In genomic region chr5:87413116-87413645, GRCh38 we compare ENCODE assay signal across 8 cellular contexts. TPM values are rescaled to one million over a fixed set of nuclear protein-coding genes. Genes with fewer than 3 reads are reported as not detected.
DNase-seq lines count a peak whose midpoint lies in the region; ATAC-seq, FAIRE-seq and TF ChIP-seq lines count a peak whose summit lies in the region.

No MANE protein-coding gene starts in this region.

- H3K27ac ChIP-seq in CD8-positive, alpha-beta T cell (ENCODE audit: low read depth, low read length) = peak overlapping the region; percentile 99
- H3K27ac ChIP-seq in GM12878 (ENCODE audit: control insufficient read depth, insufficient read depth) (no peak overlapping the region), mesodermal cell (ENCODE audit: low read depth, low read length, severe bottlenecking) (peak overlapping the region; percentile 94)

- H3K9me3 Mint-ChIP-seq in CD8-positive, alpha-beta T cell = no peaks in the 10 kb centered on the region

- H4K20me1 ChIP-seq in GM12878 (ENCODE audit: control insufficient read depth, insufficient read depth) = no peaks in the 10 kb centered on the region

- no peak for TF ChIP-seq RAD21 in GM12878 (IDR thresholded peaks at IDR 0.05; ENCODE audit: insufficient read depth, low read depth, low read length)

- no peaks in the 10 kb centered on the region for H3K9me3 ChIP-seq in CD8-positive, alpha-beta T cell (ENCODE audit: low read length)
- H3K9me3 ChIP-seq in GM12878 (replicated peaks; ENCODE audit: control insufficient read depth, insufficient read depth, low read length) (no peaks in the 10 kb centered on the region), mesodermal cell (ENCODE audit: control insufficient read depth, low read length) (no peaks in the 10 kb centered on the region)

- SMC1A ChIA-PET in GM12878 (lab: Charles Lee; ENCODE audit: uncharacterized antibody, unreplicated experiment) = interaction anchor here (0.7 to 2.3 kb wide), 8 partner anchors 8 to 445 kb away, joined by 3 to 7 read pairs (median 3); no protein-coding TSS in a partner anchor

- peak overlapping the region; percentile 14; the same call in 1 of the 2 replicates for H3K9ac ChIP-seq in GM12878 (ENCODE audit: control insufficient read depth, insufficient read depth, low read length)

- TF ChIP-seq EP300 in GM12878 (IDR thresholded peaks at IDR 0.05; ENCODE audit: borderline replicate concordance in 1 of 2, control insufficient read depth in 1 of 2, low read depth in 2 of 2, low read length in 2 of 2) = no peak

- RAD21 ChIA-PET in GM12878 (lab: Charles Lee; ENCODE audit: unreplicated experiment) = interaction anchor here (0.6 to 3.7 kb wide), 5 partner anchors 10 to 171 kb away, joined by 3 to 17 read pairs (median 3); no protein-coding TSS in a partner anchor

- H3K27me3 Mint-ChIP-seq in CD8-positive, alpha-beta T cell (ENCODE audit: low read depth) = no peaks in the 10 kb centered on the region

- ATAC-seq in CD8-positive, alpha-beta T cell = no peak
- peak; percentile 0 for ATAC-seq in HG03558 (IDR thresholded peaks at IDR 0.05; ENCODE audit: extremely low read depth, unreplicated experiment)
- ATAC-seq in GM12878 = no peak; the same call in 2 of the 3 replicates

- peak overlapping the region; percentile 88 for H3K4me3 ChIP-seq in CD8-positive, alpha-beta T cell (ENCODE audit: low read depth, low read length)
- H3K4me3 ChIP-seq in GM12878 (peak overlapping the region; percentile 54; the same call in 1 of the 2 replicates), mesodermal cell (ENCODE audit: extremely low read depth, insufficient read depth, low read length, poor library complexity, severe bottlenecking) (peak overlapping the region; percentile 95)

- peak overlapping the region; percentile 93 for H3K27ac Mint-ChIP-seq in CD8-positive, alpha-beta T cell

- H3K79me2 ChIP-seq in GM12878 (ENCODE audit: control insufficient read depth, insufficient read depth, low read length) = peaks cover 30% of the 10 kb centered on the region

- H3K27me3 ChIP-seq in CD8-positive, alpha-beta T cell (ENCODE audit: insufficient read depth, low read length) = no peaks in the 10 kb centered on the region
- H3K27me3 ChIP-seq in GM12878 (replicated peaks in 1 of 2; ENCODE audit: control insufficient read depth in 2 of 2, insufficient read depth in 2 of 2, low read length in 1 of 2) = no peaks in the 10 kb centered on the region

- no peak for TF ChIP-seq CTCF in CD8-positive, alpha-beta T cell (IDR thresholded peaks at IDR 0.05)
- TF ChIP-seq CTCF in GM20000 (IDR thresholded peaks at IDR 0.05; ENCODE audit: extremely low read depth, missing control alignments) = no peak
- TF ChIP-seq CTCF in GM12878 (IDR thresholded peaks at IDR 0.05 in 2 of 3, conservative IDR thresholded peaks at IDR 0.05 in 1 of 3; ENCODE audit: control insufficient read depth in 2 of 3, extremely low read depth in 1 of 3, insufficient read depth in 1 of 3, low read depth in 3 of 3, low read length in 3 of 3) = no peak

- H3K4me3 Mint-ChIP-seq in CD8-positive, alpha-beta T cell = peak overlapping the region; percentile 93

- H3K36me3 ChIP-seq in CD8-positive, alpha-beta T cell (ENCODE audit: insufficient read depth, low read length) = peaks cover 11% of the 10 kb centered on the region
- peaks cover 0 to 11% of the 10 kb centered on the region in 2 experiments; a peak in 1 of 4 replicates for H3K36me3 ChIP-seq in GM12878 (ENCODE audit: control insufficient read depth in 2 of 2, insufficient read depth in 2 of 2, low read length in 1 of 2)
- peaks cover 20% of the 10 kb centered on the region for H3K36me3 ChIP-seq in mesodermal cell (ENCODE audit: control insufficient read depth, insufficient read depth, low read length)

- no peak for DNase-seq in CD8-positive, alpha-beta T cell
- peak; percentile 2 for DNase-seq in GM20000 (ENCODE audit: low spot score)
- no peak for DNase-seq in GM12878 (ENCODE audit: low read depth, low spot score)
- no peak for DNase-seq in SKM-1 treated with dmso at 0.1 percent for 144 hours (lab: John Stamatoyannopoulos, UW; ENCODE audit: unreplicated experiment)
- no peak for DNase-seq in GOT3 (lab: John Stamatoyannopoulos, UW)
- no peak for DNase-seq in activated gamma-delta T cell (lab: John Stamatoyannopoulos, UW)

- peaks cover 39% of the 10 kb centered on the region for H3K36me3 Mint-ChIP-seq in CD8-positive, alpha-beta T cell

- CTCF ChIA-PET in CD8-positive, alpha-beta T cell (lab: Charles Lee) = no interaction called here
- CTCF ChIA-PET in GM12878 (lab: Yijun Ruan, JAX) = interaction anchor here (0.6 to 4.5 kb wide), 6 partner anchors 8 to 1278 kb away, joined by 3 to 45 read pairs (median 4); no protein-coding TSS in a partner anchor

- 10% methylated on average over 7 of the region's 7 CpGs for WGBS in GM12878 (ENCODE audit: insufficient coverage, insufficient replicate concordance, low lambda C conversion rate, missing lambda C conversion rate)
- 14 to 31% methylated on average over 5 to 6 of the region's 7 CpGs for WGBS in mesodermal cell (ENCODE audit: insufficient coverage in 2 of 2), 2 experiments

- FAIRE-seq in GM12878 (lab: Jason Lieb, UNC) = no peak

- H2AFZ ChIP-seq in GM12878 (ENCODE audit: control insufficient read depth, low read depth, low read length) = peak overlapping the region; percentile 93

- TSS peak; percentile 80 for BruUV-seq in GM12878 (replicated peaks; lab: Mats Ljungman, UMichigan)

- H3K4me1 ChIP-seq in CD8-positive, alpha-beta T cell (ENCODE audit: insufficient read depth, low read length) = peaks cover 29% of the 10 kb centered on the region
- peaks cover 3% of the 10 kb centered on the region; the same call in 1 of the 2 replicates for H3K4me1 ChIP-seq in GM12878 (ENCODE audit: control insufficient read depth, insufficient read depth, low read length)
- no peaks in the 10 kb centered on the region for H3K4me1 ChIP-seq in mesodermal cell (ENCODE audit: control insufficient read depth, insufficient read depth, low read length, poor library complexity, severe bottlenecking)

- no peak for TF ChIP-seq POLR2A in GM12878 (IDR thresholded peaks at IDR 0.05; ENCODE audit: low read depth, low read length)

- H3K4me2 ChIP-seq in GM12878 (ENCODE audit: control insufficient read depth, insufficient read depth) = peak overlapping the region; percentile 51

- in situ Hi-C loops in GM12878 (cut with MboI) = loop anchor here (10.0 to 25.0 kb wide), 2 partner anchors 801 to 1272 kb away; partner anchors contain the start of gene COX7C

- intact Hi-C loops in CD8-positive, alpha-beta T cell (cut with DNase I, micrococcal nuclease) = loop anchor here (2.0 to 5.0 kb wide), 4 partner anchors 291 to 856 kb away; partner anchors contain the start of genes TMEM161B (in 2 of the 2) and COX7C (in 1 of the 2)
- intact Hi-C loops in GM12878 (cut with micrococcal nuclease; ENCODE audit: unreplicated experiment) = loop anchor here (5.0 to 10.0 kb wide), 2 partner anchors 798 to 1254 kb away; partner anchors contain the start of gene COX7C

- H3K4me1 Mint-ChIP-seq in CD8-positive, alpha-beta T cell (ENCODE audit: low read depth) = peaks cover 46% of the 10 kb centered on the region

- POLR2A ChIA-PET in CD8-positive, alpha-beta T cell (lab: Charles Lee) = interaction anchor here (1.0 to 1.5 kb wide), 2 partner anchors 13 to 793 kb away, joined by 3 to 6 read pairs; no protein-coding TSS in a partner anchor
- POLR2A ChIA-PET in GM12878 (lab: Charles Lee) = interaction anchor here (1.0 to 1.2 kb wide), 4 partner anchors 10 to 342 kb away, joined by 3 read pairs; no protein-coding TSS in a partner anchor

TF ChIP-seq in GM12878, 131 proteins besides CTCF, POLR2A, EP300 and RAD21:
- TF ChIP-seq MTA3 (IDR thresholded peaks at IDR 0.05; ENCODE audit: borderline replicate concordance, low read length) (no peak), MLLT1 (IDR thresholded peaks at IDR 0.05) (peak; percentile 81), KAT2A (conservative IDR thresholded peaks at IDR 0.05; ENCODE audit: control insufficient read depth, low read depth, low read length) (no peak)

RNA-seq across cellular contexts. Expression of gene CCNH, which starts 0.5 kb away (rescaled TPM):
- total RNA-seq in CD8-positive, alpha-beta T cell = 100 to 1,000 TPM; 275 to 279 TPM
- 238 and 249 TPM in 2 replicates for total RNA-seq in GM12878 (2013; cell fraction: nucleolus; rRNA removed)
- total RNA-seq in GM12878 (2014; rRNA removed) (77.2 and 88.9 TPM in 2 replicates), GM12878 (2014; rRNA removed; fragmentation: Illumina TruSeq; extraction: Trizol) (92.5 and 94.5 TPM in 2 replicates), GM12878 (2021) (43.9 and 46.8 TPM in 2 replicates)
- polyA plus RNA-seq in GM12878 (2011; ENCODE audit: low read depth) = 20.0 TPM
- polyA plus RNA-seq in GM12878 (2011; rRNA removed) (73.8 and 103 TPM in 2 replicates), GM12878 (2014; fragmentation: Illumina TruSeq; extraction: Trizol) (85.5 and 102 TPM in 2 replicates), GM12878 (2014; fragmentation: Nextera tagmentation; extraction: Ambion mirVana) (100 to 1,000 TPM; 110 to 116 TPM), GM12878 (2014; rRNA removed) (61.4 and 72.7 TPM in 2 replicates), GM12878 (2016; fragmentation: Nextera tagmentation; extraction: Ambion mirVana) (10 to 100 TPM; 76.5 to 88.3 TPM)
- polyA plus RNA-seq in GM12878 (2011; cell fraction: cytosol; rRNA removed) = 44.3 and 45.5 TPM in 2 replicates
- polyA plus RNA-seq in GM12878 (2011; cell fraction: nucleus; rRNA removed) = 64.4 and 64.6 TPM in 2 replicates
- polyA plus RNA-seq in GM12878 (2012) = 36.2 and 37.1 TPM in 2 replicates
- 105 and 113 TPM in 2 replicates for polyA minus RNA-seq in GM12878 (2011; rRNA and poly(A)+ RNA removed)
- 16.3 and 31.5 TPM in 2 replicates for polyA minus RNA-seq in GM12878 (2011; cell fraction: cytosol; rRNA and poly(A)+ RNA removed)
- polyA minus RNA-seq in GM12878 (2011; cell fraction: nucleus; rRNA and poly(A)+ RNA removed) = 155 and 236 TPM in 2 replicates
- 50.0 TPM for polyA plus RNA-seq in mesodermal cell (2013, experiment 1 of 2)
- 53.5 TPM for polyA plus RNA-seq in mesodermal cell (2013, experiment 2 of 2)
